ENCODE assay signal across 30 cellular contexts in genomic region chr20:37647946-37648345, GRCh38.
"Had no signal": no experiment of that assay in that cellular context is flagged by ENCODE, and none has a peak within 500 bp of the region (broad histone marks: within the 10 kb centered on the region; RNA-seq: fewer than 3 reads in every experiment).

No MANE protein-coding gene starts in this region.

- H3K27ac ChIP-seq: adrenal gland, ascending aorta, breast epithelium, cardiac muscle cell, colonic mucosa, WERI-Rb-1 had no signal

- H3K4me1 ChIP-seq: adrenal gland, ascending aorta, breast epithelium, colonic mucosa had no signal

- H3K36me3 ChIP-seq: adrenal gland, ascending aorta, breast epithelium, cardiac muscle cell, colonic mucosa, WERI-Rb-1 had no signal

- H3K9me3 ChIP-seq: adrenal gland, ascending aorta, breast epithelium, colonic mucosa had no signal

- DNase-seq: activated B cell treated with CpG ODN at 0.5 μM for 24 hours; activated CD4-positive, alpha-beta memory T cell treated with anti-CD3 and anti-CD28 coated beads for 36 hours; activated CD4-positive, alpha-beta T cell treated with anti-CD3 and anti-CD28 coated beads for 36 hours; activated CD4-positive, alpha-beta T cell treated with anti-CD3 and anti-CD28 coated beads, Interleukin-2, amount 10 ng/mL, durations not matched to agents 24 days and 14 days; activated CD8-positive, alpha-beta memory T cell treated with anti-CD3 and anti-CD28 coated beads, Interleukin-2, amount 10 ng/mL, durations not matched to agents 7 days and 5 days; activated CD8-positive, alpha-beta memory T cell treated with anti-CD3 and anti-CD28 coated beads, Interleukin-2, amount 50 U/mL, for 4 hours; activated CD8-positive, alpha-beta T cell treated with anti-CD3 and anti-CD28 coated beads, Interleukin-2, amount 10 ng/mL, durations not matched to agents 7 days and 5 days; activated effector memory CD4-positive, alpha-beta T cell treated with anti-CD3 and anti-CD28 coated beads, Interleukin-2, amount 50 U/mL, for 16 hours; activated naive CD4-positive, alpha-beta T cell treated with anti-CD3 and anti-CD28 coated beads for 36 hours; activated naive CD8-positive, alpha-beta T cell treated with anti-CD3 and anti-CD28 coated beads for 36 hours; activated naive CD8-positive, alpha-beta T cell treated with anti-CD3 and anti-CD28 coated beads, Interleukin-2, amount 50 U/mL, for 24 hours; activated T-cell treated with anti-CD3 and anti-CD28 coated beads, Interleukin-2, amount 50 U/mL, for 1 hour; activated T-cell treated with anti-CD3 and anti-CD28 coated beads, Interleukin-2, amount 50 U/mL, for 48 hours; adrenal gland; amygdala; central memory CD4-positive, alpha-beta T cell; cerebellar nuclear complex; colonic mucosa; effector CD8-positive, alpha-beta T cell; endodermal cell; foreskin fibroblast; T-helper 1 cell; T-helper 17 cell; T1000; WERI-Rb-1 had no signal

- H3K27me3 ChIP-seq: adrenal gland, ascending aorta, cardiac muscle cell, colonic mucosa had no signal

- H3K4me3 ChIP-seq: adrenal gland, ascending aorta, breast epithelium, cardiac muscle cell, colonic mucosa had no signal

- ATAC-seq: activated CD4-positive, alpha-beta T cell treated with anti-CD3 and anti-CD28 coated beads for 36 hours; activated CD4-positive, CD25-positive, alpha-beta regulatory T cell treated with anti-CD3 and anti-CD28 coated beads, Interleukin-2, amount 50 U/mL, for 24 hours; activated CD8-positive, alpha-beta memory T cell treated with anti-CD3 and anti-CD28 coated beads, Interleukin-2, amount 10 ng/mL, durations not matched to agents 7 days and 5 days; activated CD8-positive, alpha-beta T cell treated with anti-CD3 and anti-CD28 coated beads, Interleukin-2, amount 10 ng/mL, durations not matched to agents 7 days and 5 days; activated naive CD8-positive, alpha-beta T cell treated with anti-CD3 and anti-CD28 coated beads, Interleukin-2, amount 50 U/mL, for 24 hours; esophagus mucosa; T-helper 17 cell had no signal
